In the genomic region with DNA sequence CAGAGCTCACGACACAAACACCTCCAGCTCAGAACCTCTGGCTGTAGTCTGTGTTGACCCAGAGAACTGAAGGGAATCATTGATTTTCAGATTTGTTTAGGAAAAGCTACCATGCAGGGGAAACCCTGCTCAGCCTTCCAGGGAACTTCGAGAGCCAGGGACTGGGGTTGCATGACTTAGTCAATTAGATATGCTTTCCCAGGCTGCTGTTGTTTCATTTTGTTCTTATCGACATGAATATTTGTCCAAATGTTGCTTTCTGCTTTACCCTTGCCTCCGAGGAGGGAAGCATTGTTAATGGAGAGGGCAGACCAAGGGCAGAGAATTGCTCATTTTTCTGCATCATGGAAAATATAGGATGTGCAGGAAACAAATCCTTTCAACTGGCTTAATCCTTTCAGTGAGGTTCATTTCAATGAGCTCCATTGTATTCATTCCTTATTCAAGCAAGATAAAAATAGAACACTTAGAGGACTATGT, we compare ENCODE assay signal across 1 cellular context.
TF ChIP-seq lines count a peak whose summit lies in the region.

No MANE protein-coding gene starts in this region.

TF ChIP-seq in GM23338, 12 proteins besides CTCF, POLR2A, EP300 and RAD21 (continued from another document):
- TF ChIP-seq, protein P1, sequence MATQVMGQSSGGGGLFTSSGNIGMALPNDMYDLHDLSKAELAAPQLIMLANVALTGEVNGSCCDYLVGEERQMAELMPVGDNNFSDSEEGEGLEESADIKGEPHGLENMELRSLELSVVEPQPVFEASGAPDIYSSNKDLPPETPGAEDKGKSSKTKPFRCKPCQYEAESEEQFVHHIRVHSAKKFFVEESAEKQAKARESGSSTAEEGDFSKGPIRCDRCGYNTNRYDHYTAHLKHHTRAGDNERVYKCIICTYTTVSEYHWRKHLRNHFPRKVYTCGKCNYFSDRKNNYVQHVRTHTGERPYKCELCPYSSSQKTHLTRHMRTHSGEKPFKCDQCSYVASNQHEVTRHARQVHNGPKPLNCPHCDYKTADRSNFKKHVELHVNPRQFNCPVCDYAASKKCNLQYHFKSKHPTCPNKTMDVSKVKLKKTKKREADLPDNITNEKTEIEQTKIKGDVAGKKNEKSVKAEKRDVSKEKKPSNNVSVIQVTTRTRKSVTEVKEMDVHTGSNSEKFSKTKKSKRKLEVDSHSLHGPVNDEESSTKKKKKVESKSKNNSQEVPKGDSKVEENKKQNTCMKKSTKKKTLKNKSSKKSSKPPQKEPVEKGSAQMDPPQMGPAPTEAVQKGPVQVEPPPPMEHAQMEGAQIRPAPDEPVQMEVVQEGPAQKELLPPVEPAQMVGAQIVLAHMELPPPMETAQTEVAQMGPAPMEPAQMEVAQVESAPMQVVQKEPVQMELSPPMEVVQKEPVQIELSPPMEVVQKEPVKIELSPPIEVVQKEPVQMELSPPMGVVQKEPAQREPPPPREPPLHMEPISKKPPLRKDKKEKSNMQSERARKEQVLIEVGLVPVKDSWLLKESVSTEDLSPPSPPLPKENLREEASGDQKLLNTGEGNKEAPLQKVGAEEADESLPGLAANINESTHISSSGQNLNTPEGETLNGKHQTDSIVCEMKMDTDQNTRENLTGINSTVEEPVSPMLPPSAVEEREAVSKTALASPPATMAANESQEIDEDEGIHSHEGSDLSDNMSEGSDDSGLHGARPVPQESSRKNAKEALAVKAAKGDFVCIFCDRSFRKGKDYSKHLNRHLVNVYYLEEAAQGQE (IDR thresholded peaks at IDR 0.05; ENCODE audit: unreplicated experiment): no peak
- TF ChIP-seq STAT1 (IDR thresholded peaks at IDR 0.05; ENCODE audit: unreplicated experiment) (no peak), NANOG (IDR thresholded peaks at IDR 0.05; ENCODE audit: borderline replicate concordance) (no peak), ZNF114 (CRISPR knock-in tag; IDR thresholded peaks at IDR 0.05) (no peak), EZH2 (IDR thresholded peaks at IDR 0.05; ENCODE audit: low read depth, unreplicated experiment) (no peak), POLR2AphosphoS5 (IDR thresholded peaks at IDR 0.05; ENCODE audit: low read depth) (no peak)
- TF ChIP-seq, protein P2, sequence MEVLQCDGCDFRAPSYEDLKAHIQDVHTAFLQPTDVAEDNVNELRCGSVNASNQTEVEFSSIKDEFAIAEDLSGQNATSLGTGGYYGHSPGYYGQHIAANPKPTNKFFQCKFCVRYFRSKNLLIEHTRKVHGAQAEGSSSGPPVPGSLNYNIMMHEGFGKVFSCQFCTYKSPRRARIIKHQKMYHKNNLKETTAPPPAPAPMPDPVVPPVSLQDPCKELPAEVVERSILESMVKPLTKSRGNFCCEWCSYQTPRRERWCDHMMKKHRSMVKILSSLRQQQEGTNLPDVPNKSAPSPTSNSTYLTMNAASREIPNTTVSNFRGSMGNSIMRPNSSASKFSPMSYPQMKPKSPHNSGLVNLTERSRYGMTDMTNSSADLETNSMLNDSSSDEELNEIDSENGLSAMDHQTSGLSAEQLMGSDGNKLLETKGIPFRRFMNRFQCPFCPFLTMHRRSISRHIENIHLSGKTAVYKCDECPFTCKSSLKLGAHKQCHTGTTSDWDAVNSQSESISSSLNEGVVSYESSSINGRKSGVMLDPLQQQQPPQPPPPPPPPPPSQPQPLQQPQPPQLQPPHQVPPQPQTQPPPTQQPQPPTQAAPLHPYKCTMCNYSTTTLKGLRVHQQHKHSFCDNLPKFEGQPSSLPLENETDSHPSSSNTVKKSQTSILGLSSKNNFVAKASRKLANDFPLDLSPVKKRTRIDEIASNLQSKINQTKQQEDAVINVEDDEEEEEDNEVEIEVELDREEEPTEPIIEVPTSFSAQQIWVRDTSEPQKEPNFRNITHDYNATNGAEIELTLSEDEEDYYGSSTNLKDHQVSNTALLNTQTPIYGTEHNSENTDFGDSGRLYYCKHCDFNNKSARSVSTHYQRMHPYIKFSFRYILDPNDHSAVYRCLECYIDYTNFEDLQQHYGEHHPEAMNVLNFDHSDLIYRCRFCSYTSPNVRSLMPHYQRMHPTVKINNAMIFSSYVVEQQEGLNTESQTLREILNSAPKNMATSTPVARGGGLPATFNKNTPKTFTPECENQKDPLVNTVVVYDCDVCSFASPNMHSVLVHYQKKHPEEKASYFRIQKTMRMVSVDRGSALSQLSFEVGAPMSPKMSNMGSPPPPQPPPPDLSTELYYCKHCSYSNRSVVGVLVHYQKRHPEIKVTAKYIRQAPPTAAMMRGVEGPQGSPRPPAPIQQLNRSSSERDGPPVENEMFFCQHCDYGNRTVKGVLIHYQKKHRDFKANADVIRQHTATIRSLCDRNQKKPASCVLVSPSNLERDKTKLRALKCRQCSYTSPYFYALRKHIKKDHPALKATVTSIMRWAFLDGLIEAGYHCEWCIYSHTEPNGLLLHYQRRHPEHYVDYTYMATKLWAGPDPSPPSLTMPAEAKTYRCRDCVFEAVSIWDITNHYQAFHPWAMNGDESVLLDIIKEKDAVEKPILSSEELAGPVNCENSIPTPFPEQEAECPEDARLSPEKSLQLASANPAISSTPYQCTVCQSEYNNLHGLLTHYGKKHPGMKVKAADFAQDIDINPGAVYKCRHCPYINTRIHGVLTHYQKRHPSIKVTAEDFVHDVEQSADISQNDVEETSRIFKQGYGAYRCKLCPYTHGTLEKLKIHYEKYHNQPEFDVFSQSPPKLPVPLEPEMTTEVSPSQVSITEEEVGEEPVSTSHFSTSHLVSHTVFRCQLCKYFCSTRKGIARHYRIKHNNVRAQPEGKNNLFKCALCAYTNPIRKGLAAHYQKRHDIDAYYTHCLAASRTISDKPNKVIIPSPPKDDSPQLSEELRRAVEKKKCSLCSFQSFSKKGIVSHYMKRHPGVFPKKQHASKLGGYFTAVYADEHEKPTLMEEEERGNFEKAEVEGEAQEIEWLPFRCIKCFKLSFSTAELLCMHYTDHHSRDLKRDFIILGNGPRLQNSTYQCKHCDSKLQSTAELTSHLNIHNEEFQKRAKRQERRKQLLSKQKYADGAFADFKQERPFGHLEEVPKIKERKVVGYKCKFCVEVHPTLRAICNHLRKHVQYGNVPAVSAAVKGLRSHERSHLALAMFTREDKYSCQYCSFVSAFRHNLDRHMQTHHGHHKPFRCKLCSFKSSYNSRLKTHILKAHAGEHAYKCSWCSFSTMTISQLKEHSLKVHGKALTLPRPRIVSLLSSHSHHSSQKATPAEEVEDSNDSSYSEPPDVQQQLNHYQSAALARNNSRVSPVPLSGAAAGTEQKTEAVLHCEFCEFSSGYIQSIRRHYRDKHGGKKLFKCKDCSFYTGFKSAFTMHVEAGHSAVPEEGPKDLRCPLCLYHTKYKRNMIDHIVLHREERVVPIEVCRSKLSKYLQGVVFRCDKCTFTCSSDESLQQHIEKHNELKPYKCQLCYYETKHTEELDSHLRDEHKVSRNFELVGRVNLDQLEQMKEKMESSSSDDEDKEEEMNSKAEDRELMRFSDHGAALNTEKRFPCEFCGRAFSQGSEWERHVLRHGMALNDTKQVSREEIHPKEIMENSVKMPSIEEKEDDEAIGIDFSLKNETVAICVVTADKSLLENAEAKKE (CRISPR knock-in tag; IDR thresholded peaks at IDR 0.05): no peak
TF ChIP-seq in GM23338: peak in this region for 0.
